In genomic region chr12:105257321-105257728, GRCh38 we compare ENCODE assay signal across 12 cellular contexts. TPM values are rescaled to one million over a fixed set of nuclear protein-coding genes. Genes with fewer than 3 reads are reported as not detected.
DNase-seq lines count a peak whose midpoint lies in the region; ATAC-seq and TF ChIP-seq lines count a peak whose summit lies in the region.
"Had no signal": no experiment of that assay in that cellular context is flagged by ENCODE, and none has a peak within 500 bp of the region (broad histone marks: within the 10 kb centered on the region; RNA-seq: fewer than 3 reads in every experiment).

No MANE protein-coding gene starts in this region.

- TF ChIP-seq EP300 in gastroesophageal sphincter (IDR thresholded peaks at IDR 0.05) (no peak), stomach (IDR thresholded peaks at IDR 0.05) (no peak)

- H3K4me3 Mint-ChIP-seq in stimulated activated naive CD8-positive, alpha-beta T cell treated with anti-CD3 and anti-CD28 coated beads, Interleukin-15, amount 100 ng/mL, for 72 hours = no peak overlapping the region
- H3K4me3 Mint-ChIP-seq: nephron progenitor cell had no signal

- TF ChIP-seq CTCF in HCT116 (IDR thresholded peaks at IDR 0.05 in 2 of 3, conservative IDR thresholded peaks at IDR 0.05 in 1 of 3; ENCODE audit: borderline replicate concordance in 1 of 3, insufficient read depth in 1 of 3, low read depth in 2 of 3, low read length in 2 of 3) (no peak), gastroesophageal sphincter (IDR thresholded peaks at IDR 0.05) (no peak), tibial artery (IDR thresholded peaks at IDR 0.05) (no peak), stomach (IDR thresholded peaks at IDR 0.05) (no peak)

- H3K79me2 ChIP-seq in HCT116 (ENCODE audit: insufficient read depth, low read length) = no peaks in the 10 kb centered on the region

- 42 to 47% methylated on average over 3 to 4 of the region's 4 CpGs for WGBS in gastroesophageal sphincter (ENCODE audit: low coverage in 1 of 2), 2 donors
- 61 to 79% (median 65%) methylated on average over 4 of the region's 4 CpGs for WGBS in stomach, 5 donors

- TF ChIP-seq POLR2A in HCT116 (IDR thresholded peaks at IDR 0.05; ENCODE audit: borderline replicate concordance, extremely low read depth, insufficient read depth, insufficient read length) (no peak), gastroesophageal sphincter (IDR thresholded peaks at IDR 0.05) (no peak), stomach (IDR thresholded peaks at IDR 0.05) (no peak)

- BruUV-seq in HCT116 (replicated peaks; lab: Mats Ljungman, UMichigan) = no TSS peak

- H3K9me3 ChIP-seq in HCT116 (ENCODE audit: control insufficient read depth in 1 of 2, insufficient read depth in 1 of 2, low read depth in 1 of 2, low read length in 2 of 2) (no peaks in the 10 kb centered on the region), gastroesophageal sphincter (no peaks in the 10 kb centered on the region), tibial artery (no peaks in the 10 kb centered on the region), stomach (no peaks in the 10 kb centered on the region)

- H3K9ac ChIP-seq in HCT116 (ENCODE audit: low read length) = no peak overlapping the region

- no peaks in the 10 kb centered on the region for H3K9me3 Mint-ChIP-seq in stimulated activated naive CD8-positive, alpha-beta T cell treated with anti-CD3 and anti-CD28 coated beads, Interleukin-15, amount 100 ng/mL, for 72 hours

- RAD21 ChIA-PET in HCT116 (lab: Charles Lee; ENCODE audit: low non-redundant PET in 1 of 2, low total read pairs in 2 of 2, uncharacterized antibody in 2 of 2, unreplicated experiment in 2 of 2) = no interaction called here

- H3K27me3 Mint-ChIP-seq in stimulated activated naive CD8-positive, alpha-beta T cell treated with anti-CD3 and anti-CD28 coated beads, Interleukin-15, amount 100 ng/mL, for 72 hours = peaks cover 6% of the 10 kb centered on the region

- TF ChIP-seq RAD21 in HCT116 (IDR thresholded peaks at IDR 0.05; ENCODE audit: low read depth) = no peak

- H3K27me3 ChIP-seq in HCT116 (ENCODE audit: insufficient read depth, low read length) = no peaks in the 10 kb centered on the region
- peaks cover 4% of the 10 kb centered on the region for H3K27me3 ChIP-seq in gastroesophageal sphincter
- no peaks in the 10 kb centered on the region for H3K27me3 ChIP-seq in tibial artery
- H3K27me3 ChIP-seq in stomach = no peaks in the 10 kb centered on the region

- H3K4me1 ChIP-seq in HCT116 (ENCODE audit: control insufficient read depth in 1 of 2, insufficient read depth in 2 of 2, low read length in 2 of 2) = peaks cover 8 to 32% of the 10 kb centered on the region in 2 experiments
- no peaks in the 10 kb centered on the region for H3K4me1 ChIP-seq in gastroesophageal sphincter
- H3K4me1 ChIP-seq in tibial artery = peaks cover 0 to 56% (median 27%) of the 10 kb centered on the region in 4 donors
- peaks cover 0 to 5% (median 0%) of the 10 kb centered on the region in 4 donors for H3K4me1 ChIP-seq in stomach

- ATAC-seq in HCT116 = peak; percentile 48
- ATAC-seq in gastroesophageal sphincter = peak; percentile 55
- no peak for ATAC-seq in GM18861 (IDR thresholded peaks at IDR 0.05; ENCODE audit: unreplicated experiment)
- no peak for ATAC-seq in stimulated activated naive CD8-positive, alpha-beta T cell treated with anti-CD3 and anti-CD28 coated beads, Interleukin-15, amount 100 ng/mL, for 72 hours
- no peak for ATAC-seq in GM21515 (IDR thresholded peaks at IDR 0.05; ENCODE audit: unreplicated experiment)

- no peaks in the 10 kb centered on the region for H4K20me1 ChIP-seq in HCT116 (ENCODE audit: insufficient read depth)

- no peak overlapping the region for H3K4me3 ChIP-seq in HCT116 (replicated peaks in 1 of 2; ENCODE audit: low read depth in 1 of 2, low read length in 2 of 2)
- H3K4me3 ChIP-seq in gastroesophageal sphincter = no peak overlapping the region
- no peak overlapping the region for H3K4me3 ChIP-seq in tibial artery
- no peak overlapping the region for H3K4me3 ChIP-seq in stomach

- POLR2A ChIA-PET in HCT116 (lab: Charles Lee) = no interaction called here

- intact Hi-C loops in HCT116 (cut with micrococcal nuclease) (no loop called here), tibial artery (cut with DNase I; ENCODE audit: low total_unique reads) (no loop called here), stomach (cut with DNase I; ENCODE audit: low total_unique reads) (no loop called here)

- H3K9me2 ChIP-seq in HCT116 (ENCODE audit: insufficient read depth) = no peaks in the 10 kb centered on the region

- no peak overlapping the region for H3K27ac ChIP-seq in HCT116 (ENCODE audit: low read depth, low read length)
- peak overlapping the region in 1 of 4 donors; percentile 8 for H3K27ac ChIP-seq in gastroesophageal sphincter
- H3K27ac ChIP-seq in tibial artery = peak overlapping the region; percentile 64 to 69
- no peak overlapping the region for H3K27ac ChIP-seq in stomach

- CTCF ChIA-PET in HCT116 (lab: Charles Lee) = no interaction called here

- H3K27ac Mint-ChIP-seq in stimulated activated naive CD8-positive, alpha-beta T cell treated with anti-CD3 and anti-CD28 coated beads, Interleukin-15, amount 100 ng/mL, for 72 hours = no peak overlapping the region
- H3K27ac Mint-ChIP-seq: nephron progenitor cell had no signal

- no peak for DNase-seq in HCT116 (ENCODE audit: low read depth, low spot score)
- peak; percentile 91 for DNase-seq in amniotic epithelial cell (ENCODE audit: low read depth)
- DNase-seq in tibial artery = peak in 1 of 2 donors; percentile 22
- no peak for DNase-seq in stomach
- no peak for DNase-seq in stimulated activated naive CD8-positive, alpha-beta T cell treated with anti-CD3 and anti-CD28 coated beads, Interleukin-15, amount 100 ng/mL, for 72 hours
- DNase-seq: DMS53, NCI-H1092, NCI-H526 treated with DMSO at 0.1 percent for 48 hours, nephron progenitor cell had no signal

- H3K4me2 ChIP-seq in HCT116 (ENCODE audit: low read length) = peak overlapping the region; percentile 37

- H3K36me3 ChIP-seq in HCT116 (ENCODE audit: control insufficient read depth in 1 of 2, insufficient read depth in 2 of 2, low read length in 2 of 2) (no peaks in the 10 kb centered on the region), gastroesophageal sphincter (no peaks in the 10 kb centered on the region), tibial artery (no peaks in the 10 kb centered on the region), stomach (no peaks in the 10 kb centered on the region)

- peaks cover 13% of the 10 kb centered on the region for H3K4me1 Mint-ChIP-seq in stimulated activated naive CD8-positive, alpha-beta T cell treated with anti-CD3 and anti-CD28 coated beads, Interleukin-15, amount 100 ng/mL, for 72 hours
- H3K4me1 Mint-ChIP-seq: nephron progenitor cell had no signal

- H2AFZ ChIP-seq in HCT116 (ENCODE audit: low read depth, low read length, poor library complexity, severe bottlenecking) = peak overlapping the region; percentile 42

TF ChIP-seq in HCT116, 20 proteins besides CTCF, POLR2A, EP300 and RAD21:
- TF ChIP-seq FOSL1 (IDR thresholded peaks at IDR 0.05; ENCODE audit: low read depth) = peak; percentile 77
- TF ChIP-seq ZFX (IDR thresholded peaks at IDR 0.05) = no peak
- no peak for TF ChIP-seq CBX3 (IDR thresholded peaks at IDR 0.05; ENCODE audit: low read depth)
- no peak for TF ChIP-seq ELF1 (IDR thresholded peaks at IDR 0.05; ENCODE audit: borderline replicate concordance, low read depth)
- peak; percentile 50; the same call in 1 of the 2 replicates for TF ChIP-seq JUND (IDR thresholded peaks at IDR 0.05)
TF ChIP-seq in HCT116: peak in this region for 2.

RNA-seq across cellular contexts. Expression of gene APPL2, which starts 21.4 kb away (rescaled TPM):
- total RNA-seq in HCT116 (2021; ENCODE audit: unreplicated experiment) (22.6 TPM), gastroesophageal sphincter (10 to 100 TPM; 17.0 to 32.4 (median 23.4) TPM), stomach (100 to 1,000 TPM in 1 of 5 donors, 10 to 100 TPM in 4; 43.4 to 407 (median 69.0) TPM)
- 13.1 and 14.9 TPM in 2 replicates for polyA plus RNA-seq in HCT116 (2012)
- polyA plus RNA-seq in stomach = 10 to 100 TPM; 15.9 to 39.0 (median 16.9) TPM

Comparison
In these comparisons a context has a peak if more than half of its experiments do, and no peak if none do; other contexts are left out.
1. ATAC-seq: peak in HCT116 (single experiment) and gastroesophageal sphincter (single experiment); none in GM18861 (single experiment), stimulated activated naive CD8-positive, alpha-beta T cell treated with anti-CD3 and anti-CD28 coated beads, Interleukin-15, amount 100 ng/mL, for 72 hours (single experiment) and GM21515 (single experiment).
2. H3K27ac ChIP-seq: peak in tibial artery (2 of 2); none in HCT116 (single experiment) and stomach (0 of 5).